17 cellular contexts compared by ENCODE assay signal in the genomic region with DNA sequence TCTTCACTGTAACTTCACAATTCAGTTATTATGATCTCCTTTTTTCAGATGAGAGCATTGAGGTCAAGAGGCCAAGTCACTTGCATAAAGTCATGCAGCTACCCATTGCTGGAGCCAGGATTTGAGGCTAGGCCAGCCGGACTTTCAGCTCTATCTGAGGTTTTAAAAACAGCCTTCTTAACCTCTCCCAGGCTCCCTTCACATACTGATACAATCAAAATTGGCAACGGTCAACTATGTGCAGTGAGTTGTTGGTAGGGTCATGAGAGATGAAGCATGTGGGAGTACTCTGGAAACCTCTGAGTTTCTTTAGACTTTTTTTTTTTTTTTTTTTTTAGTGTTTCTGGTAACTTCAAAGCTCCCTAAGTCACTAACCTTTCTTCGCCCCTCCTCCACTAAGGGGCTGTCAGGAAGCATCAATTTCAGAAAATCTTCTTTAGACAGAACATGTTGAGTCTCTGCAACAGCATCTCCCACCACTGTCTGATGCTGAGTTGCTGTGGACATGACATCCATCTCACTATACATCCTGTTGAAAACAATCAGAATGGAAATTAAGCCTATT.
"Had no signal": no experiment of that assay in that cellular context is flagged by ENCODE, and none has a peak within 500 bp of the region (broad histone marks: within the 10 kb centered on the region; RNA-seq: fewer than 3 reads in every experiment).

No MANE protein-coding gene starts in this region.

- H3K36me3 ChIP-seq: breast epithelium had no signal

- H3K9me3 ChIP-seq: breast epithelium, neutrophil, suprapubic skin had no signal

- DNase-seq: activated B cell treated with CpG ODN at 0.5 μM for 24 hours; activated CD4-positive, alpha-beta T cell treated with anti-CD3 and anti-CD28 coated beads for 48 hours; activated CD8-positive, alpha-beta T cell treated with anti-CD3 and anti-CD28 coated beads, Interleukin-2, amount 10 ng/mL, durations not matched to agents 7 days and 5 days; activated naive CD4-positive, alpha-beta T cell; activated naive CD8-positive, alpha-beta T cell treated with anti-CD3 and anti-CD28 coated beads, Interleukin-2, amount 10 ng/mL, durations not matched to agents 7 days and 5 days; anterior cingulate cortex; foreskin fibroblast; stimulated activated CD4-positive, alpha-beta T cell treated with anti-CD3 and anti-CD28 coated beads, Interleukin-4, amount 100 ng/mL, for 4 hours; stimulated activated CD8-positive, alpha-beta memory T cell treated with anti-CD3 and anti-CD28 coated beads, Interleukin-4, amount 100 ng/mL, for 48 hours; SW 1271; trophoblast cell had no signal

- H3K4me3 ChIP-seq: breast epithelium, lung, skin epidermis, suprapubic skin had no signal

- H3K27ac ChIP-seq: epithelial cell of prostate, neutrophil, suprapubic skin had no signal

- H3K4me1 ChIP-seq: breast epithelium had no signal

- ATAC-seq: activated CD8-positive, alpha-beta T cell treated with anti-CD3 and anti-CD28 coated beads, Interleukin-2, amount 10 ng/mL, durations not matched to agents 7 days and 5 days had no signal

- H3K27me3 ChIP-seq: breast epithelium, neutrophil, suprapubic skin had no signal
